ENCODE assay signal across 27 cellular contexts in the genomic region with DNA sequence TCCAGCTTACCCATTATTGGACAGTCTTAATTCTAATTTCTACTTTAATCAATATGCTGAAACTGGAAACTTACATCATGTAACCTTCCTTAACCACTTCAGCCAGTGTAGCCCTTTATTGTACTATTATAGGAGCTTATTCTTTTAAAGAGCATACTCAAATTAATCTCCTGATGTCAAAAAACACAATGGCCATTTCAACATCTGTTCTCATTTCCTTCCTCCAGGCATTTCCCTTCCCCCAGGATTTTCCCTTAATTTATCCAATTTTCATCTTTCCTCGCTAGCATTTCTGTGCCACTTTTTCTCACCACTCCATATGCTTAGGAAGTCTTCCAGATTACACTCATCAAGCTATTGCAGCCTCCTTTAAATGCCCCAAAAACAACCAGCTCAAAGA.
"Had no signal": no experiment of that assay in that cellular context is flagged by ENCODE, and none has a peak within 500 bp of the region (broad histone marks: within the 10 kb centered on the region; RNA-seq: fewer than 3 reads in every experiment).

No MANE protein-coding gene starts in this region.

- DNase-seq: activated CD4-positive, alpha-beta memory T cell treated with anti-CD3 and anti-CD28 coated beads, Interleukin-2, amount 10 ng/mL, durations not matched to agents 7 days and 5 days; activated CD4-positive, alpha-beta T cell treated with anti-CD3 and anti-CD28 coated beads for 36 hours; activated CD4-positive, alpha-beta T cell treated with anti-CD3 and anti-CD28 coated beads, Interleukin-2, amount 50 U/mL, for 1 hour; activated gamma-delta T cell; activated naive CD4-positive, alpha-beta T cell treated with anti-CD3 and anti-CD28 coated beads for 36 hours; activated T-cell treated with anti-CD3 and anti-CD28 coated beads for 4 hours; activated T-cell treated with anti-CD3 and anti-CD28 coated beads, Interleukin-2, amount 50 U/mL, for 48 hours; amygdala; brain microvascular endothelial cell; MG63; MV-4-11; NCI-H1092 treated with DMSO at 0.1 percent for 48 hours; NCI-H1417 treated with DMSO at 0.1 percent for 48 hours; NCI-H1694; NCI-H2029; NCI-H345; NCI-H510A; NCI-H748 treated with DMSO at 0.1 percent for 48 hours; SIG-M5; T-cell; T-helper 2 cell; T1000 had no signal

- H3K4me1 Mint-ChIP-seq: activated CD4-positive, alpha-beta memory T cell treated with anti-CD3 and anti-CD28 coated beads, Interleukin-2, amount 10 ng/mL, durations not matched to agents 7 days and 5 days; activated CD4-positive, alpha-beta T cell treated with anti-CD3 and anti-CD28 coated beads for 36 hours; activated T-helper 17 cell treated with anti-CD3 and anti-CD28 coated beads, Interleukin-2, amount 50 U/mL, for 72 hours; T-cell had no signal

- H3K27ac ChIP-seq: brain microvascular endothelial cell, cardiac muscle cell had no signal

- H3K9me3 ChIP-seq: MG63 had no signal

- H3K27me3 Mint-ChIP-seq: activated CD4-positive, alpha-beta memory T cell treated with anti-CD3 and anti-CD28 coated beads, Interleukin-2, amount 10 ng/mL, durations not matched to agents 7 days and 5 days; activated CD4-positive, alpha-beta T cell treated with anti-CD3 and anti-CD28 coated beads for 36 hours; activated naive CD8-positive, alpha-beta T cell; activated T-helper 17 cell treated with anti-CD3 and anti-CD28 coated beads, Interleukin-2, amount 50 U/mL, for 72 hours; T-cell had no signal

- FAIRE-seq: astrocyte, TTC549 had no signal

- H3K27me3 ChIP-seq: brain microvascular endothelial cell, cardiac muscle cell, MG63 had no signal

- H3K36me3 ChIP-seq: brain microvascular endothelial cell, cardiac muscle cell, MG63 had no signal

- H3K4me3 ChIP-seq: cardiac muscle cell, MG63 had no signal

- H3K27ac Mint-ChIP-seq: activated CD4-positive, alpha-beta memory T cell treated with anti-CD3 and anti-CD28 coated beads, Interleukin-2, amount 10 ng/mL, durations not matched to agents 7 days and 5 days; activated CD4-positive, alpha-beta T cell treated with anti-CD3 and anti-CD28 coated beads for 36 hours; activated naive CD4-positive, alpha-beta T cell treated with anti-CD3 and anti-CD28 coated beads for 36 hours; activated naive CD8-positive, alpha-beta T cell; activated T-helper 17 cell treated with anti-CD3 and anti-CD28 coated beads, Interleukin-2, amount 50 U/mL, for 72 hours; T-cell had no signal

- H3K36me3 Mint-ChIP-seq: activated naive CD8-positive, alpha-beta T cell; T-cell had no signal

- H3K9me3 Mint-ChIP-seq: activated CD4-positive, alpha-beta memory T cell treated with anti-CD3 and anti-CD28 coated beads, Interleukin-2, amount 10 ng/mL, durations not matched to agents 7 days and 5 days; activated naive CD4-positive, alpha-beta T cell treated with anti-CD3 and anti-CD28 coated beads for 36 hours; activated T-helper 17 cell treated with anti-CD3 and anti-CD28 coated beads, Interleukin-2, amount 50 U/mL, for 72 hours had no signal

- H3K4me3 Mint-ChIP-seq: activated CD4-positive, alpha-beta memory T cell treated with anti-CD3 and anti-CD28 coated beads, Interleukin-2, amount 10 ng/mL, durations not matched to agents 7 days and 5 days; activated CD4-positive, alpha-beta T cell treated with anti-CD3 and anti-CD28 coated beads for 36 hours; activated naive CD4-positive, alpha-beta T cell treated with anti-CD3 and anti-CD28 coated beads for 36 hours; activated naive CD8-positive, alpha-beta T cell; activated T-helper 17 cell treated with anti-CD3 and anti-CD28 coated beads, Interleukin-2, amount 50 U/mL, for 72 hours; T-cell had no signal

- ATAC-seq: activated CD4-positive, alpha-beta T cell treated with anti-CD3 and anti-CD28 coated beads for 36 hours; activated T-helper 17 cell treated with anti-CD3 and anti-CD28 coated beads, Interleukin-2, amount 50 U/mL, for 72 hours; T-cell had no signal
